In the genomic region with DNA sequence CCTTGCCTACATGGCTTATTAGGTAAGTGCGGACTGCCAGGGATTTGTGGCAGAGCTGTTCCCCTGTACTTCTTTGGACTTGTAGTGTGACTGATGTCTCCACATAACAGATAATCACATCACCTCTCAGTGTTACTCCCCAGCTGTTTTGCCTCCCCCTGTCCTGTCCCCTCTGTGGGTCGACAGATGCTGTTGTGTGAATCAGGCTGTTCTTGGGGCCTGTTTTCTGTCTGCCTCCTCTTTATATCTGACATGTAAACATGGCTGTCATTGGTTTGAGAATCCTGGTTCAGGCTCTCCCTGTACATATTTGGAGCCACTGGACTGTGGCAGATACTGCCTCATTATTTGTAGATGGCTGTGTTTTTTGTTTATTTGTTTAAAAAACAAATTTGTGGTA, we compare ENCODE assay signal across 22 cellular contexts. TPM values are rescaled to one million over a fixed set of nuclear protein-coding genes. Genes with fewer than 3 reads are reported as not detected.
A peak's percentile ranks its signal among the peaks of the same experiment; 100 is the strongest.
DNase-seq lines count a peak whose midpoint lies in the region; ATAC-seq and TF ChIP-seq lines count a peak whose summit lies in the region.
"Had no signal": no experiment of that assay in that cellular context is flagged by ENCODE, and none has a peak within 500 bp of the region (broad histone marks: within the 10 kb centered on the region; RNA-seq: fewer than 3 reads in every experiment).

No MANE protein-coding gene starts in this region.

- no peak overlapping the region for H3K23ac ChIP-seq in mesenchymal stem cell (ENCODE audit: low read length in 2 of 2)

- peaks cover 0 to 18% of the 10 kb centered on the region in 2 donors for H3K4me1 ChIP-seq in right atrium auricular region
- peaks cover 9% of the 10 kb centered on the region for H3K4me1 ChIP-seq in mesenchymal stem cell (ENCODE audit: control insufficient read depth, insufficient read depth, low read depth, low read length)
- H3K4me1 ChIP-seq in smooth muscle cell (ENCODE audit: low read depth) = peaks cover 11% of the 10 kb centered on the region
- H3K4me1 ChIP-seq: HAP-1 had no signal

- H3K27me3 Mint-ChIP-seq in activated T-helper 1 cell treated with anti-CD3 and anti-CD28 coated beads, Interleukin-12 subunit alpha, Interleukin-12 subunit beta, Interleukin-2, Interleukin-4 antibody, amounts not matched to agents 30 ng/mL and 10 ng/mL and 1 ng/mL, durations not matched to agents 14 hours and 24 hours and 36 hours (ENCODE audit: insufficient read depth) = no peaks in the 10 kb centered on the region
- H3K27me3 Mint-ChIP-seq: B cell; CD4-positive, CD25-positive, alpha-beta regulatory T cell had no signal

- intact Hi-C loops in left ventricle myocardium superior (cut with micrococcal nuclease) = no loop called here
- intact Hi-C loops in activated T-helper 1 cell treated with anti-CD3 and anti-CD28 coated beads, Interleukin-12 subunit alpha, Interleukin-12 subunit beta, Interleukin-2, Interleukin-4 antibody, amounts not matched to agents 30 ng/mL and 10 ng/mL and 1 ng/mL, durations not matched to agents 14 hours and 24 hours and 36 hours (cut with micrococcal nuclease) = loop anchor here (5.0 kb wide), 1 partner anchor 1237 kb away; no protein-coding TSS in a partner anchor

- H3K4me2 ChIP-seq in mesenchymal stem cell (ENCODE audit: low read length, poor library complexity, severe bottlenecking) = no peak overlapping the region
- no peak overlapping the region for H3K4me2 ChIP-seq in smooth muscle cell
- H3K4me2 ChIP-seq: A549, PC-9 had no signal

- 100% methylated on average over 1 of the region's 2 CpGs for WGBS in mesenchymal stem cell
- WGBS in smooth muscle cell (ENCODE audit: low lambda C conversion rate) = 50% methylated on average over 2 of the region's 2 CpGs

- H4K8ac ChIP-seq in mesenchymal stem cell (ENCODE audit: low read length) = no peak overlapping the region

- H3K14ac ChIP-seq in mesenchymal stem cell (ENCODE audit: low read length in 2 of 2) = no peak overlapping the region

- H2AFZ ChIP-seq in mesenchymal stem cell (ENCODE audit: low read depth, low read length) (no peak overlapping the region), smooth muscle cell (ENCODE audit: low read depth) (no peak overlapping the region)
- H2AFZ ChIP-seq: GM23248, PC-9 had no signal

- peaks cover 87% of the 10 kb centered on the region for H3K79me2 ChIP-seq in smooth muscle cell (ENCODE audit: low read depth)

- H3K9me3 ChIP-seq in right atrium auricular region = no peaks in the 10 kb centered on the region
- H3K9me3 ChIP-seq in mesenchymal stem cell (ENCODE audit: control insufficient read depth, low read length) = no peaks in the 10 kb centered on the region
- no peaks in the 10 kb centered on the region for H3K9me3 ChIP-seq in smooth muscle cell (replicated peaks; ENCODE audit: low read depth)
- H3K9me3 ChIP-seq: A549, HAP-1, MG63 had no signal

- ATAC-seq in left ventricle myocardium superior = peak; percentile 21
- ATAC-seq: A549, GM12878 had no signal

- no peaks in the 10 kb centered on the region for H3K36me3 ChIP-seq in right atrium auricular region
- H3K36me3 ChIP-seq in mesenchymal stem cell (ENCODE audit: control insufficient read depth in 1 of 2, insufficient read depth in 2 of 2, low read depth in 1 of 2, low read length in 2 of 2) = peaks cover 0 to 7% of the 10 kb centered on the region in 2 experiments
- no peaks in the 10 kb centered on the region for H3K36me3 ChIP-seq in smooth muscle cell (ENCODE audit: low read depth)
- H3K36me3 ChIP-seq: HAP-1, MG63 had no signal

- H3K9ac ChIP-seq in mesenchymal stem cell (ENCODE audit: low read length) (no peak overlapping the region), smooth muscle cell (ENCODE audit: low read depth) (no peak overlapping the region)
- H3K9ac ChIP-seq: GM23248 had no signal

- H3F3A ChIP-seq in smooth muscle cell (ENCODE audit: low read depth) = peaks cover 10% of the 10 kb centered on the region

- H2BK12ac ChIP-seq in mesenchymal stem cell (ENCODE audit: low read length in 2 of 2) = peak overlapping the region in 1 of 2 experiments; percentile 18

- H3K4me3 ChIP-seq in right atrium auricular region (no peak overlapping the region), mesenchymal stem cell (ENCODE audit: insufficient read depth in 1 of 2, low read depth in 1 of 2, low read length in 2 of 2) (no peak overlapping the region), smooth muscle cell (no peak overlapping the region)
- H3K4me3 ChIP-seq: A549, GM12878, GM23248, HAP-1, MG63, PC-9 had no signal

- DNase-seq in left ventricle myocardium superior (no peak), right atrium auricular region (ENCODE audit: low spot score) (no peak), SK-N-DZ (ENCODE audit: low spot score) (peak; percentile 90), mesenchymal stem cell (peak; percentile 58), smooth muscle cell (lab: John Stamatoyannopoulos, UW; ENCODE audit: unreplicated experiment) (no peak), SIG-M5 (lab: John Stamatoyannopoulos, UW) (no peak)
- no peak for DNase-seq in activated T-helper 1 cell treated with anti-CD3 and anti-CD28 coated beads, Interleukin-12 subunit alpha, Interleukin-12 subunit beta, Interleukin-2, Interleukin-4 antibody, amounts not matched to agents 30 ng/mL and 10 ng/mL and 1 ng/mL, durations not matched to agents 14 hours and 24 hours and 36 hours (ENCODE audit: low spot score)
- DNase-seq: CD4-positive, CD25-positive, alpha-beta regulatory T cell; DND-41; GM23248; Kasumi-1; MG63; NCI-H1417 treated with DMSO at 0.1 percent for 48 hours; NCI-H1930; NCI-H69; PC-9; RPMI8226; SHP77 had no signal

- H3K27ac ChIP-seq in right atrium auricular region (no peak overlapping the region), mesenchymal stem cell (ENCODE audit: low read length, poor library complexity, severe bottlenecking) (no peak overlapping the region), smooth muscle cell (ENCODE audit: low read depth) (no peak overlapping the region)
- H3K27ac ChIP-seq: A549, GM23248, PC-9 had no signal

- H3K4ac ChIP-seq in mesenchymal stem cell (ENCODE audit: low read depth in 1 of 2, low read length in 2 of 2) = no peak overlapping the region

- no peak overlapping the region for H2BK120ac ChIP-seq in mesenchymal stem cell (ENCODE audit: low read depth, low read length)

- peaks cover 45% of the 10 kb centered on the region for H3K4me1 Mint-ChIP-seq in activated T-helper 1 cell treated with anti-CD3 and anti-CD28 coated beads, Interleukin-12 subunit alpha, Interleukin-12 subunit beta, Interleukin-2, Interleukin-4 antibody, amounts not matched to agents 30 ng/mL and 10 ng/mL and 1 ng/mL, durations not matched to agents 14 hours and 24 hours and 36 hours (ENCODE audit: low read depth)

- H2BK5ac ChIP-seq in mesenchymal stem cell (ENCODE audit: low read depth, low read length, poor library complexity, severe bottlenecking) = no peak overlapping the region

- H3K4me3 Mint-ChIP-seq in activated T-helper 1 cell treated with anti-CD3 and anti-CD28 coated beads, Interleukin-12 subunit alpha, Interleukin-12 subunit beta, Interleukin-2, Interleukin-4 antibody, amounts not matched to agents 30 ng/mL and 10 ng/mL and 1 ng/mL, durations not matched to agents 14 hours and 24 hours and 36 hours = no peak overlapping the region
- H3K4me3 Mint-ChIP-seq: B cell; CD4-positive, CD25-positive, alpha-beta regulatory T cell had no signal

- H3K79me1 ChIP-seq in mesenchymal stem cell (replicated peaks; ENCODE audit: low read length, poor library complexity, severe bottlenecking) = peaks cover 30% of the 10 kb centered on the region

- H2BK15ac ChIP-seq in mesenchymal stem cell (ENCODE audit: low read depth, poor library complexity, severe bottlenecking) = no peak overlapping the region

- no peak overlapping the region for H2AK5ac ChIP-seq in mesenchymal stem cell (ENCODE audit: low read length, severe bottlenecking)

- peak overlapping the region; percentile 35 for H4K91ac ChIP-seq in mesenchymal stem cell (ENCODE audit: low read length)

- H3K9me3 Mint-ChIP-seq in activated T-helper 1 cell treated with anti-CD3 and anti-CD28 coated beads, Interleukin-12 subunit alpha, Interleukin-12 subunit beta, Interleukin-2, Interleukin-4 antibody, amounts not matched to agents 30 ng/mL and 10 ng/mL and 1 ng/mL, durations not matched to agents 14 hours and 24 hours and 36 hours = no peaks in the 10 kb centered on the region
- H3K9me3 Mint-ChIP-seq: CD4-positive, CD25-positive, alpha-beta regulatory T cell had no signal

- H3K27ac Mint-ChIP-seq in activated T-helper 1 cell treated with anti-CD3 and anti-CD28 coated beads, Interleukin-12 subunit alpha, Interleukin-12 subunit beta, Interleukin-2, Interleukin-4 antibody, amounts not matched to agents 30 ng/mL and 10 ng/mL and 1 ng/mL, durations not matched to agents 14 hours and 24 hours and 36 hours = no peak overlapping the region
- H3K27ac Mint-ChIP-seq: B cell had no signal

- no peak for TF ChIP-seq CTCF in right atrium auricular region (IDR thresholded peaks at IDR 0.05)
- TF ChIP-seq CTCF in smooth muscle cell (IDR thresholded peaks at IDR 0.05; ENCODE audit: borderline replicate concordance, insufficient read depth, poor library complexity, severe bottlenecking) = no peak

- H4K20me1 ChIP-seq in smooth muscle cell (ENCODE audit: low read depth) = peaks cover 91% of the 10 kb centered on the region

- peaks cover 2% of the 10 kb centered on the region for H3K36me3 Mint-ChIP-seq in activated T-helper 1 cell treated with anti-CD3 and anti-CD28 coated beads, Interleukin-12 subunit alpha, Interleukin-12 subunit beta, Interleukin-2, Interleukin-4 antibody, amounts not matched to agents 30 ng/mL and 10 ng/mL and 1 ng/mL, durations not matched to agents 14 hours and 24 hours and 36 hours (ENCODE audit: low read depth)

- H3K18ac ChIP-seq in mesenchymal stem cell (ENCODE audit: low read depth in 1 of 2, low read length in 2 of 2) = peak overlapping the region in 1 of 2 experiments; percentile 28

- H3K27me3 ChIP-seq in right atrium auricular region (no peaks in the 10 kb centered on the region), mesenchymal stem cell (ENCODE audit: control insufficient read depth in 1 of 2, insufficient read depth in 1 of 2, low read length in 2 of 2) (no peaks in the 10 kb centered on the region), smooth muscle cell (ENCODE audit: low read depth) (no peaks in the 10 kb centered on the region)
- H3K27me3 ChIP-seq: MG63 had no signal

RNA-seq across cellular contexts. Expression of a gene that starts 22.7 kb away (rescaled TPM):
- total RNA-seq in left ventricle myocardium superior (94.4 TPM), right atrium auricular region (10 to 100 TPM; 35.6 to 58.1 TPM), smooth muscle cell (46.9 and 56.3 TPM in 2 replicates)
- 32.7 and 37.3 TPM in 2 replicates for polyA plus RNA-seq in SK-N-DZ (2014; cell fraction: cytosol; rRNA removed)
- 14.4 and 29.5 TPM in 2 replicates for polyA plus RNA-seq in SK-N-DZ (2014; cell fraction: nucleus; rRNA removed)
- polyA plus RNA-seq in mesenchymal stem cell (2013, experiment 1 of 2) = 45.3 TPM
- 48.1 TPM for polyA plus RNA-seq in mesenchymal stem cell (2013, experiment 2 of 2)
- polyA plus RNA-seq in smooth muscle cell = 53.1 and 57.5 TPM in 2 replicates
- total RNA-seq in activated T-helper 1 cell treated with anti-CD3 and anti-CD28 coated beads, Interleukin-12 subunit alpha, Interleukin-12 subunit beta, Interleukin-2, Interleukin-4 antibody, amounts not matched to agents 30 ng/mL and 10 ng/mL and 1 ng/mL, durations not matched to agents 14 hours and 24 hours and 36 hours = 56.5 and 71.0 TPM in 2 replicates

Comparison
In these comparisons a context has a peak if more than half of its experiments do, and no peak if none do; other contexts are left out.
1. DNase-seq: peak in SK-N-DZ (single experiment) and mesenchymal stem cell (single experiment); none in left ventricle myocardium superior (single experiment), right atrium auricular region (single experiment), smooth muscle cell (single experiment), SIG-M5 (single experiment) and activated T-helper 1 cell treated with anti-CD3 and anti-CD28 coated beads, Interleukin-12 subunit alpha, Interleukin-12 subunit beta, Interleukin-2, Interleukin-4 antibody, amounts not matched to agents 30 ng/mL and 10 ng/mL and 1 ng/mL, durations not matched to agents 14 hours and 24 hours and 36 hours (single experiment).